In genomic region chr4:3531887-3532713, GRCh38 we compare ENCODE assay signal across 8 cellular contexts. TPM values are rescaled to one million over a fixed set of nuclear protein-coding genes. Genes with fewer than 3 reads are reported as not detected.
DNase-seq lines count a peak whose midpoint lies in the region; ATAC-seq and TF ChIP-seq lines count a peak whose summit lies in the region.

A gene with protein sequence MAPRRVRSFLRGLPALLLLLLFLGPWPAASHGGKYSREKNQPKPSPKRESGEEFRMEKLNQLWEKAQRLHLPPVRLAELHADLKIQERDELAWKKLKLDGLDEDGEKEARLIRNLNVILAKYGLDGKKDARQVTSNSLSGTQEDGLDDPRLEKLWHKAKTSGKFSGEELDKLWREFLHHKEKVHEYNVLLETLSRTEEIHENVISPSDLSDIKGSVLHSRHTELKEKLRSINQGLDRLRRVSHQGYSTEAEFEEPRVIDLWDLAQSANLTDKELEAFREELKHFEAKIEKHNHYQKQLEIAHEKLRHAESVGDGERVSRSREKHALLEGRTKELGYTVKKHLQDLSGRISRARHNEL (minus strand): TSS chr4:3532422. CDS start chr4:3532412, 10 bp downstream.

- intact Hi-C loops in heart right ventricle (cut with DNase I) (no loop called here), posterior cingulate gyrus (cut with DNase I) (loop anchor here (10.0 kb wide), 1 partner anchor 423 kb away; no protein-coding TSS in a partner anchor)

- no peaks in the 10 kb centered on the region for H3K9me3 ChIP-seq in heart right ventricle
- no peaks in the 10 kb centered on the region for H3K9me3 ChIP-seq in upper lobe of left lung

- peaks cover 0 to 33% (median 0%) of the 10 kb centered on the region in 9 donors for H3K36me3 ChIP-seq in heart right ventricle
- peaks cover 0 to 21% (median 8%) of the 10 kb centered on the region in 4 donors for H3K36me3 ChIP-seq in upper lobe of left lung

- H3K27ac ChIP-seq in adipose tissue (ENCODE audit: low read depth, low read length) (no peak within 1 kb of the TSS), heart right ventricle (peak within 1 kb of the TSS in 9 of 10 donors; percentile 49 to 91 (median 79)), upper lobe of left lung (peak within 1 kb of the TSS; percentile 57 to 89 (median 83))

- H3K4me3 Mint-ChIP-seq in T-cell: peak within 1 kb of the TSS; percentile 98 to 99 (median 99)

- peak; percentile 92 to 96 (median 95) for DNase-seq in NCI-H1417 (lab: John Stamatoyannopoulos, UW)
- peak; percentile 41 to 85 (median 67) for DNase-seq in T-cell
- peak; percentile 92 to 95 for DNase-seq in heart right ventricle
- peak; percentile 91 to 99 (median 95) for DNase-seq in posterior cingulate gyrus
- peak; percentile 95 to 99 for DNase-seq in upper lobe of left lung

- peaks cover 5% of the 10 kb centered on the region for H3K36me3 Mint-ChIP-seq in T-cell

- POLR2A ChIA-PET in T-cell (lab: Charles Lee): no interaction called here

- H3K27ac Mint-ChIP-seq in T-cell: peak within 1 kb of the TSS; percentile 89 to 96

- H3K4me1 ChIP-seq in heart right ventricle: peaks cover 4 to 47% (median 28%) of the 10 kb centered on the region in 9 donors
- peaks cover 27 to 49% (median 36%) of the 10 kb centered on the region in 4 donors for H3K4me1 ChIP-seq in upper lobe of left lung

- peaks cover 37 to 45% (median 40%) of the 10 kb centered on the region in 3 donors for H3K4me1 Mint-ChIP-seq in T-cell

- TF ChIP-seq CTCF in heart right ventricle (IDR thresholded peaks at IDR 0.05) (no peak), upper lobe of left lung (IDR thresholded peaks at IDR 0.05) (no peak)

- H3K27me3 ChIP-seq in heart right ventricle (no peaks in the 10 kb centered on the region), upper lobe of left lung (no peaks in the 10 kb centered on the region)

- TF ChIP-seq POLR2A in GM10847 (IDR thresholded peaks at IDR 0.05; ENCODE audit: extremely low read depth, insufficient read length) (peak; percentile 93), upper lobe of left lung (IDR thresholded peaks at IDR 0.05) (peak in 3 of 4 donors; percentile 89 to 97 (median 91))

- peaks cover 6 to 8% of the 10 kb centered on the region in 2 donors for H3K27me3 Mint-ChIP-seq in T-cell

- H3K4me3 ChIP-seq in heart right ventricle: peak within 1 kb of the TSS; percentile 75 to 97 (median 84)
- peak within 1 kb of the TSS; percentile 82 to 99 (median 94) for H3K4me3 ChIP-seq in upper lobe of left lung

- TF ChIP-seq EP300 in upper lobe of left lung (IDR thresholded peaks at IDR 0.05): no peak

- WGBS in adipose tissue, 3 donors: 0 to 1% (median 0%) methylated on average over 66 to 82 of the region's 82 CpGs
- WGBS in heart right ventricle, 2 donors: 1% methylated on average over 69 to 82 of the region's 82 CpGs
- WGBS in upper lobe of left lung, 2 donors: 0 to 1% methylated on average over 12 to 41 of the region's 82 CpGs

- peak; percentile 88 for ATAC-seq in HG02642 (IDR thresholded peaks at IDR 0.05; ENCODE audit: poor library complexity, unreplicated experiment)
- ATAC-seq in T-cell (replicated peaks in 1 of 4): peak; percentile 92 to 97 (median 93)
- ATAC-seq in heart right ventricle: peak; percentile 94 to 97 (median 94)
- peak; percentile 96 to 98 for ATAC-seq in upper lobe of left lung (ENCODE audit: low FRiP score in 2 of 2)

- H3K9me3 Mint-ChIP-seq in T-cell: peaks cover 0 to 4% (median 0%) of the 10 kb centered on the region in 3 donors

- CTCF ChIA-PET in T-cell (lab: Charles Lee): no interaction called here

RNA-seq across cellular contexts. Expression of the gene that starts here (rescaled TPM):
- total RNA-seq in T-cell: 10 to 100 TPM; 81.2 to 88.4 (median 81.9) TPM
- 100 to 1,000 TPM in 2 of 3 donors, 10 to 100 TPM in 1; 34.9 to 176 (median 140) TPM for polyA plus RNA-seq in adipose tissue
- total RNA-seq in heart right ventricle: 100 to 1,000 TPM; 234 to 392 (median 345) TPM
- polyA plus RNA-seq in heart right ventricle: 100 to 1,000 TPM in 1 of 2 donors, 10 to 100 TPM in 1; 49.9 to 418 TPM
- total RNA-seq in upper lobe of left lung: 100 to 1,000 TPM in 5 of 6 donors, 10 to 100 TPM in 1; 98.5 to 267 (median 251) TPM
